Comparison of ENCODE assay signal across 8 cellular contexts in the genomic region with DNA sequence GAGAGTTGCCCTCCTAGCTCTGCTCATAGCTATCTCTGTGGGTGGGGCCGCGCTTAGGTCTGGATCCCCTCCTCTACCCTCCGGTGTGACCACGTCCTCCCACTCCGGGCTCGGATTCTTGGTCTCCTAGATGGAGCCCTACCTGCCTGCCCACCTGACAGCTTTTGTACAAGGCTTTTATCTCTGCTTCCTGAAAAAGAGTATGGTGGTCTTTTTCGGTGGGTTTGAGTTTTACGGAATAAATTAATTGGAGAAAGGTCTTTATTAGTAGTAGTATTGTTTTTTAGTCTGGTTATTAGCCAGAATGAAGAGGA. TPM values are rescaled to one million over a fixed set of nuclear protein-coding genes. Genes with fewer than 3 reads are reported as not detected.
DNase-seq lines count a peak whose midpoint lies in the region; ATAC-seq, FAIRE-seq and TF ChIP-seq lines count a peak whose summit lies in the region.

No MANE protein-coding gene starts in this region.

- peak overlapping the region; percentile 77 for H3K27ac Mint-ChIP-seq in activated CD4-positive, alpha-beta T cell treated with anti-CD3 and anti-CD28 coated beads, Interleukin-2, amount 10 ng/mL, durations not matched to agents 24 days and 14 days
- peak overlapping the region in 2 of 3 donors; percentile 78 to 79 for H3K27ac Mint-ChIP-seq in IgD-negative memory B cell

- H3K27me3 Mint-ChIP-seq in activated CD4-positive, alpha-beta T cell treated with anti-CD3 and anti-CD28 coated beads, Interleukin-2, amount 10 ng/mL, durations not matched to agents 24 days and 14 days: no peaks in the 10 kb centered on the region
- H3K27me3 Mint-ChIP-seq in IgD-negative memory B cell: no peaks in the 10 kb centered on the region

- TF ChIP-seq EP300 in suprapubic skin (IDR thresholded peaks at IDR 0.05): no peak

- H3K9ac ChIP-seq in adipocyte (ENCODE audit: low read length) (peak overlapping the region; percentile 97), kidney (ENCODE audit: low read length in 2 of 2) (peak overlapping the region; percentile 82 to 84)

- H3K36me3 Mint-ChIP-seq in activated CD4-positive, alpha-beta T cell treated with anti-CD3 and anti-CD28 coated beads, Interleukin-2, amount 10 ng/mL, durations not matched to agents 24 days and 14 days (ENCODE audit: low read depth): peaks cover 18% of the 10 kb centered on the region
- H3K36me3 Mint-ChIP-seq in IgD-negative memory B cell: no peaks in the 10 kb centered on the region

- no peak for ATAC-seq in sciatic nerve

- peaks cover 39% of the 10 kb centered on the region for H3K4me1 ChIP-seq in adipocyte (ENCODE audit: control insufficient read depth, insufficient read depth, low read length)
- H3K4me1 ChIP-seq in kidney (ENCODE audit: control insufficient read depth in 1 of 2, insufficient read depth in 1 of 2, low read depth in 1 of 2, low read length in 2 of 2): peaks cover 15 to 16% of the 10 kb centered on the region in 2 donors
- peaks cover 48% of the 10 kb centered on the region for H3K4me1 ChIP-seq in suprapubic skin

- H3K27me3 ChIP-seq in adipocyte (replicated peaks; ENCODE audit: control insufficient read depth, insufficient read depth, low read length): no peaks in the 10 kb centered on the region
- H3K27me3 ChIP-seq in suprapubic skin: no peaks in the 10 kb centered on the region

- intact Hi-C loops in activated CD4-positive, alpha-beta T cell treated with anti-CD3 and anti-CD28 coated beads, Interleukin-2, amount 10 ng/mL, durations not matched to agents 24 days and 14 days (cut with micrococcal nuclease): loop anchor here (1.0 to 5.0 kb wide), 4 partner anchors 16 to 871 kb away; a partner anchor contains a TSS
- intact Hi-C loops in kidney (cut with DNase I): no loop called here
- intact Hi-C loops in sciatic nerve (cut with DNase I): no loop called here

- TF ChIP-seq CTCF in kidney (IDR thresholded peaks at IDR 0.05; ENCODE audit: borderline replicate concordance, extremely low read depth, insufficient read depth) (no peak), suprapubic skin (IDR thresholded peaks at IDR 0.05) (no peak)

- H3K9me3 Mint-ChIP-seq in activated CD4-positive, alpha-beta T cell treated with anti-CD3 and anti-CD28 coated beads, Interleukin-2, amount 10 ng/mL, durations not matched to agents 24 days and 14 days: peaks cover 5% of the 10 kb centered on the region
- H3K9me3 Mint-ChIP-seq in IgD-negative memory B cell: peaks cover 0 to 5% (median 0%) of the 10 kb centered on the region in 3 donors

- H3K4me1 Mint-ChIP-seq in activated CD4-positive, alpha-beta T cell treated with anti-CD3 and anti-CD28 coated beads, Interleukin-2, amount 10 ng/mL, durations not matched to agents 24 days and 14 days: peaks cover 57% of the 10 kb centered on the region
- H3K4me1 Mint-ChIP-seq in IgD-negative memory B cell: peaks cover 22 to 38% (median 28%) of the 10 kb centered on the region in 3 donors

- under 1% methylated on average over 8 of the region's 8 CpGs for WGBS in suprapubic skin

- H3K4me3 Mint-ChIP-seq in activated CD4-positive, alpha-beta T cell treated with anti-CD3 and anti-CD28 coated beads, Interleukin-2, amount 10 ng/mL, durations not matched to agents 24 days and 14 days: peak overlapping the region; percentile 90
- H3K4me3 Mint-ChIP-seq in IgD-negative memory B cell: peak overlapping the region; percentile 88 to 97 (median 92)

- H3K27ac ChIP-seq in kidney (ENCODE audit: low read depth in 2 of 2, low read length in 2 of 2): peak overlapping the region; percentile 88 to 97
- peak overlapping the region; percentile 88 for H3K27ac ChIP-seq in suprapubic skin

- DNase-seq in activated CD4-positive, alpha-beta T cell treated with anti-CD3 and anti-CD28 coated beads, Interleukin-2, amount 10 ng/mL, durations not matched to agents 24 days and 14 days: no peak
- no peak for DNase-seq in activated CD4-positive, alpha-beta T cell treated with anti-CD3 and anti-CD28 coated beads, Interleukin-2, amount 50 U/mL, for 4 hours
- DNase-seq in adipocyte (ENCODE audit: low read depth) (peak; percentile 55), kidney (no peak), suprapubic skin (ENCODE audit: low spot score in 2 of 2) (peak in 1 of 2 donors; percentile 72), NCI-H2196 (lab: John Stamatoyannopoulos, UW; ENCODE audit: unreplicated experiment) (no peak), sciatic nerve (ENCODE audit: low spot score) (no peak)

- TF ChIP-seq POLR2A in suprapubic skin (IDR thresholded peaks at IDR 0.05): no peak

- H3K9me3 ChIP-seq in adipocyte (ENCODE audit: control insufficient read depth, low read length) (no peaks in the 10 kb centered on the region), kidney (ENCODE audit: control insufficient read depth in 1 of 2, low read length in 2 of 2) (no peaks in the 10 kb centered on the region), suprapubic skin (no peaks in the 10 kb centered on the region)

- no peak for FAIRE-seq in kidney (lab: Jason Lieb, UNC)

- H3K4me3 ChIP-seq in adipocyte (ENCODE audit: low read length) (peak overlapping the region; percentile 96), kidney (ENCODE audit: low read length in 2 of 2) (peak overlapping the region; percentile 89 to 94), suprapubic skin (peak overlapping the region; percentile 76)

- no peaks in the 10 kb centered on the region for H3K36me3 ChIP-seq in adipocyte (ENCODE audit: control insufficient read depth, insufficient read depth, low read length, severe bottlenecking)
- H3K36me3 ChIP-seq in kidney (ENCODE audit: control insufficient read depth in 1 of 2, insufficient read depth in 2 of 2, low read length in 2 of 2): no peaks in the 10 kb centered on the region
- H3K36me3 ChIP-seq in suprapubic skin: no peaks in the 10 kb centered on the region

RNA-seq across cellular contexts. Expression of a gene that starts 0.8 kb away (rescaled TPM):
- total RNA-seq in activated CD4-positive, alpha-beta T cell treated with anti-CD3 and anti-CD28 coated beads, Interleukin-2, amount 10 ng/mL, durations not matched to agents 24 days and 14 days: 21.5 and 23.2 TPM in 2 replicates
- polyA plus RNA-seq in IgD-negative memory B cell (18.2 TPM), kidney (ENCODE audit: insufficient read depth, low read depth, low replicate concordance) (17.7 TPM)
- total RNA-seq in kidney (19.4 TPM), suprapubic skin (10 to 100 TPM; 28.8 to 39.1 (median 30.8) TPM), sciatic nerve (17.8 TPM)
